ENCODE assay signal across 44 cellular contexts in the genomic region with DNA sequence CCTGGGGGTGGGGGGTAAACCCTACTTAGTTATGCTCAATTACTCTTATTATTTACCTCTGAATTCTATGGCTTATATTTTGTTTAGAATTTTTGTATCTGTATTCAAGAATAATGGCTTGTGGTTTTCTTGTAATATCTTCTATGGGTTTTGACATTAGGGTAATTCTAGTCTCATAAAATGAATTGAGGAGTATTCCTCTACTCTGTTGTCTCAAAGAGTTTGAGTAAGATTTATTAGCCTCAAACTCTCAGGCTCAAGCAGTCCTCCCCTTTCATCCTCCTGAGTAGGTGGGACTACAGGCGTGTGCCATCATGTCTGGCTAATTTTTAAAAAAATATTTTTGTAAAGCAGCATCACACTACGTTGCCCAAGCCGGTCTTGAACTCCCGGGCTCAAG. TPM values are rescaled to one million over a fixed set of nuclear protein-coding genes. Genes with fewer than 3 reads are reported as not detected.
"Had no signal": no experiment of that assay in that cellular context is flagged by ENCODE, and none has a peak within 500 bp of the region (broad histone marks: within the 10 kb centered on the region; RNA-seq: fewer than 3 reads in every experiment).

No MANE protein-coding gene starts in this region.

- H3K27ac ChIP-seq: adrenal gland, ascending aorta, body of pancreas, brain microvascular endothelial cell, breast epithelium, cardiac muscle cell had no signal

- H3K9me3 Mint-ChIP-seq: activated naive CD4-positive, alpha-beta T cell treated with anti-CD3 and anti-CD28 coated beads for 36 hours; activated naive CD4-positive, alpha-beta T cell treated with anti-CD3 and anti-CD28 coated beads, Interleukin-2, amount 10 ng/mL, durations not matched to agents 7 days and 5 days; activated naive CD4-positive, alpha-beta T cell treated with anti-CD3 and anti-CD28 coated beads, Interleukin-2, amount 50 U/mL, for 24 hours; activated naive CD4-positive, alpha-beta T cell treated with anti-CD3 and anti-CD28 coated beads, Interleukin-2, amount 50 U/mL, for 72 hours; activated naive CD8-positive, alpha-beta T cell treated with anti-CD3 and anti-CD28 coated beads for 36 hours; activated naive CD8-positive, alpha-beta T cell treated with anti-CD3 and anti-CD28 coated beads, Interleukin-2, amount 50 U/mL, for 24 hours; activated T-cell treated with anti-CD3 and anti-CD28 coated beads, Interleukin-2, amount 50 U/mL, for 24 hours; activated T-cell treated with anti-CD3 and anti-CD28 coated beads, Interleukin-2, amount 50 U/mL, for 4 hours; activated T-cell treated with anti-CD3 and anti-CD28 coated beads, Interleukin-2, amount 50 U/mL, for 72 hours; activated T-helper 1 cell treated with anti-CD3 and anti-CD28 coated beads, Interleukin-12 subunit alpha, Interleukin-12 subunit beta, Interleukin-2, Interleukin-4 antibody, amounts not matched to agents 30 ng/mL and 10 ng/mL and 1 ng/mL, durations not matched to agents 14 hours and 24 hours and 36 hours; activated T-helper 17 cell treated with anti-CD3 and anti-CD28 coated beads, Interleukin-2, amount 50 U/mL, for 72 hours; activated T-helper 2 cell treated with anti-CD3 and anti-CD28 coated beads, Interferon-gamma antibody, Interleukin-2, Interleukin-4, amounts not matched to agents 10 μg/mL and 5 μg/mL and 100 μg/mL, durations not matched to agents 14 hours and 24 hours and 36 hours; central memory CD8-positive, alpha-beta T cell had no signal

- ATAC-seq: activated naive CD4-positive, alpha-beta T cell treated with anti-CD3 and anti-CD28 coated beads, Interleukin-2, amount 50 U/mL, for 72 hours; activated naive CD8-positive, alpha-beta T cell treated with anti-CD3 and anti-CD28 coated beads, Interleukin-2, amount 50 U/mL, for 24 hours; activated T-cell treated with anti-CD3 and anti-CD28 coated beads, Interleukin-2, amount 50 U/mL, for 4 hours; activated T-cell treated with anti-CD3 and anti-CD28 coated beads, Interleukin-2, amount 50 U/mL, for 72 hours; activated T-helper 17 cell treated with anti-CD3 and anti-CD28 coated beads, Interleukin-2, amount 50 U/mL, for 72 hours; body of pancreas had no signal

- H3K4me1 Mint-ChIP-seq: activated naive CD8-positive, alpha-beta T cell treated with anti-CD3 and anti-CD28 coated beads for 36 hours; activated naive CD8-positive, alpha-beta T cell treated with anti-CD3 and anti-CD28 coated beads, Interleukin-2, amount 10 ng/mL, durations not matched to agents 7 days and 5 days; activated naive CD8-positive, alpha-beta T cell treated with anti-CD3 and anti-CD28 coated beads, Interleukin-2, amount 50 U/mL, for 24 hours; activated T-helper 17 cell treated with anti-CD3 and anti-CD28 coated beads, Interleukin-2, amount 50 U/mL, for 72 hours; brain; central memory CD8-positive, alpha-beta T cell had no signal

- H3K4me3 Mint-ChIP-seq: activated naive CD4-positive, alpha-beta T cell treated with anti-CD3 and anti-CD28 coated beads for 36 hours; activated naive CD4-positive, alpha-beta T cell treated with anti-CD3 and anti-CD28 coated beads, Interleukin-2, amount 10 ng/mL, durations not matched to agents 7 days and 5 days; activated naive CD4-positive, alpha-beta T cell treated with anti-CD3 and anti-CD28 coated beads, Interleukin-2, amount 50 U/mL, for 24 hours; activated naive CD8-positive, alpha-beta T cell; activated naive CD8-positive, alpha-beta T cell treated with anti-CD3 and anti-CD28 coated beads for 36 hours; activated naive CD8-positive, alpha-beta T cell treated with anti-CD3 and anti-CD28 coated beads, Interleukin-2, amount 10 ng/mL, durations not matched to agents 7 days and 5 days; activated naive CD8-positive, alpha-beta T cell treated with anti-CD3 and anti-CD28 coated beads, Interleukin-2, amount 50 U/mL, for 24 hours; activated T-cell treated with anti-CD3 and anti-CD28 coated beads, Interleukin-2, amount 50 U/mL, for 24 hours; activated T-cell treated with anti-CD3 and anti-CD28 coated beads, Interleukin-2, amount 50 U/mL, for 4 hours; activated T-cell treated with anti-CD3 and anti-CD28 coated beads, Interleukin-2, amount 50 U/mL, for 72 hours; activated T-helper 1 cell treated with anti-CD3 and anti-CD28 coated beads, Interleukin-12 subunit alpha, Interleukin-12 subunit beta, Interleukin-2, Interleukin-4 antibody, amounts not matched to agents 30 ng/mL and 10 ng/mL and 1 ng/mL, durations not matched to agents 14 hours and 24 hours and 36 hours; activated T-helper 17 cell treated with anti-CD3 and anti-CD28 coated beads, Interleukin-2, amount 50 U/mL, for 72 hours; brain; central memory CD8-positive, alpha-beta T cell had no signal

- H3K27me3 ChIP-seq: adrenal gland, ascending aorta, body of pancreas, brain microvascular endothelial cell, breast epithelium, cardiac muscle cell had no signal

- H3K4me1 ChIP-seq: adrenal gland, ascending aorta, body of pancreas, breast epithelium had no signal

- DNase-seq: activated effector memory CD4-positive, alpha-beta T cell treated with anti-CD3 and anti-CD28 coated beads, Interleukin-2, amount 50 U/mL, for 16 hours; activated effector memory CD4-positive, alpha-beta T cell treated with Interleukin-2 at 50 U/mL for 16 hours; activated gamma-delta T cell; activated gamma-delta T cell treated with Interleukin-2 at 50 U/mL for 16 hours; activated naive CD4-positive, alpha-beta T cell; activated naive CD4-positive, alpha-beta T cell treated with anti-CD3 and anti-CD28 coated beads for 36 hours; activated naive CD4-positive, alpha-beta T cell treated with anti-CD3 and anti-CD28 coated beads, Interleukin-2, amount 10 ng/mL, durations not matched to agents 7 days and 5 days; activated naive CD4-positive, alpha-beta T cell treated with anti-CD3 and anti-CD28 coated beads, Interleukin-2, amount 50 U/mL, for 16 hours; activated naive CD4-positive, alpha-beta T cell treated with Interleukin-2 at 50 U/mL for 16 hours; activated naive CD8-positive, alpha-beta T cell treated with anti-CD3 and anti-CD28 coated beads for 36 hours; activated naive CD8-positive, alpha-beta T cell treated with anti-CD3 and anti-CD28 coated beads, Interleukin-2, amount 10 ng/mL, durations not matched to agents 7 days and 5 days; activated naive CD8-positive, alpha-beta T cell treated with anti-CD3 and anti-CD28 coated beads, Interleukin-2, amount 50 U/mL, for 24 hours; activated T-cell treated with anti-CD3 and anti-CD28 coated beads, Interleukin-2, amount 50 U/mL, for 1 hour; activated T-cell treated with anti-CD3 and anti-CD28 coated beads, Interleukin-2, amount 50 U/mL, for 24 hours; activated T-cell treated with anti-CD3 and anti-CD28 coated beads, Interleukin-2, amount 50 U/mL, for 4 hours; activated T-cell treated with anti-CD3 and anti-CD28 coated beads, Interleukin-2, amount 50 U/mL, for 48 hours; activated T-cell treated with anti-CD3 and anti-CD28 coated beads, Interleukin-2, amount 50 U/mL, for 72 hours; adrenal gland; amniotic stem cell; amygdala; anterior cingulate cortex; aorta; body of pancreas; brain microvascular endothelial cell; caudate nucleus; central memory CD4-positive, alpha-beta T cell; cerebellar nuclear complex had no signal

- H3K36me3 Mint-ChIP-seq: activated naive CD4-positive, alpha-beta T cell treated with anti-CD3 and anti-CD28 coated beads, Interleukin-2, amount 10 ng/mL, durations not matched to agents 7 days and 5 days; activated naive CD4-positive, alpha-beta T cell treated with anti-CD3 and anti-CD28 coated beads, Interleukin-2, amount 50 U/mL, for 24 hours; activated naive CD4-positive, alpha-beta T cell treated with anti-CD3 and anti-CD28 coated beads, Interleukin-2, amount 50 U/mL, for 72 hours; activated naive CD8-positive, alpha-beta T cell; activated naive CD8-positive, alpha-beta T cell treated with anti-CD3 and anti-CD28 coated beads for 36 hours; activated naive CD8-positive, alpha-beta T cell treated with anti-CD3 and anti-CD28 coated beads, Interleukin-2, amount 10 ng/mL, durations not matched to agents 7 days and 5 days; brain had no signal

- H3K27me3 Mint-ChIP-seq: activated naive CD4-positive, alpha-beta T cell treated with anti-CD3 and anti-CD28 coated beads, Interleukin-2, amount 50 U/mL, for 24 hours; activated naive CD8-positive, alpha-beta T cell; activated T-cell treated with anti-CD3 and anti-CD28 coated beads, Interleukin-2, amount 50 U/mL, for 24 hours; activated T-helper 17 cell treated with anti-CD3 and anti-CD28 coated beads, Interleukin-2, amount 50 U/mL, for 72 hours had no signal

- H3K9me3 ChIP-seq: adrenal gland, ascending aorta, body of pancreas, breast epithelium had no signal

- H3K27ac Mint-ChIP-seq: activated naive CD4-positive, alpha-beta T cell treated with anti-CD3 and anti-CD28 coated beads for 36 hours; activated naive CD4-positive, alpha-beta T cell treated with anti-CD3 and anti-CD28 coated beads, Interleukin-2, amount 10 ng/mL, durations not matched to agents 7 days and 5 days; activated naive CD4-positive, alpha-beta T cell treated with anti-CD3 and anti-CD28 coated beads, Interleukin-2, amount 50 U/mL, for 24 hours; activated naive CD4-positive, alpha-beta T cell treated with anti-CD3 and anti-CD28 coated beads, Interleukin-2, amount 50 U/mL, for 72 hours; activated naive CD8-positive, alpha-beta T cell; activated naive CD8-positive, alpha-beta T cell treated with anti-CD3 and anti-CD28 coated beads for 36 hours; activated naive CD8-positive, alpha-beta T cell treated with anti-CD3 and anti-CD28 coated beads, Interleukin-2, amount 10 ng/mL, durations not matched to agents 7 days and 5 days; activated naive CD8-positive, alpha-beta T cell treated with anti-CD3 and anti-CD28 coated beads, Interleukin-2, amount 50 U/mL, for 24 hours; activated T-cell treated with anti-CD3 and anti-CD28 coated beads, Interleukin-2, amount 50 U/mL, for 24 hours; activated T-cell treated with anti-CD3 and anti-CD28 coated beads, Interleukin-2, amount 50 U/mL, for 72 hours; activated T-helper 1 cell treated with anti-CD3 and anti-CD28 coated beads, Interleukin-12 subunit alpha, Interleukin-12 subunit beta, Interleukin-2, Interleukin-4 antibody, amounts not matched to agents 30 ng/mL and 10 ng/mL and 1 ng/mL, durations not matched to agents 14 hours and 24 hours and 36 hours; activated T-helper 17 cell treated with anti-CD3 and anti-CD28 coated beads, Interleukin-2, amount 50 U/mL, for 72 hours; activated T-helper 2 cell treated with anti-CD3 and anti-CD28 coated beads, Interferon-gamma antibody, Interleukin-2, Interleukin-4, amounts not matched to agents 10 μg/mL and 5 μg/mL and 100 μg/mL, durations not matched to agents 14 hours and 24 hours and 36 hours; brain had no signal

- H3K4me3 ChIP-seq: adrenal gland, ascending aorta, body of pancreas, breast epithelium, cardiac muscle cell had no signal

- H3K36me3 ChIP-seq: adrenal gland, ascending aorta, brain microvascular endothelial cell, breast epithelium, cardiac muscle cell had no signal

RNA-seq across cellular contexts. Expression of gene UCMA, which starts 19.6 kb away (rescaled TPM):
- total RNA-seq: activated naive CD4-positive, alpha-beta T cell treated with anti-CD3 and anti-CD28 coated beads for 36 hours; activated naive CD4-positive, alpha-beta T cell treated with anti-CD3 and anti-CD28 coated beads, Interleukin-2, amount 50 U/mL, for 72 hours; activated naive CD8-positive, alpha-beta T cell treated with anti-CD3 and anti-CD28 coated beads for 36 hours; activated naive CD8-positive, alpha-beta T cell treated with anti-CD3 and anti-CD28 coated beads, Interleukin-2, amount 10 ng/mL, durations not matched to agents 7 days and 5 days; activated T-cell treated with anti-CD3 and anti-CD28 coated beads, Interleukin-2, amount 50 U/mL, for 4 hours; activated T-cell treated with anti-CD3 and anti-CD28 coated beads, Interleukin-2, amount 50 U/mL, for 72 hours; activated T-helper 1 cell treated with anti-CD3 and anti-CD28 coated beads, Interleukin-12 subunit alpha, Interleukin-12 subunit beta, Interleukin-2, Interleukin-4 antibody, amounts not matched to agents 30 ng/mL and 10 ng/mL and 1 ng/mL, durations not matched to agents 14 hours and 24 hours and 36 hours; activated T-helper 17 cell treated with anti-CD3 and anti-CD28 coated beads, Interleukin-2, amount 50 U/mL, for 72 hours; activated T-helper 2 cell treated with anti-CD3 and anti-CD28 coated beads, Interferon-gamma antibody, Interleukin-2, Interleukin-4, amounts not matched to agents 10 μg/mL and 5 μg/mL and 100 μg/mL, durations not matched to agents 14 hours and 24 hours and 36 hours; adrenal gland; aorta; ascending aorta; astrocyte; body of pancreas; breast epithelium; bronchial epithelial cell; cardiac muscle cell; cardiac septum; cerebellum; chondrocyte had no signal
- polyA plus RNA-seq: adipose tissue, adrenal gland, aorta, cardiac muscle cell had no signal
